18 cellular contexts compared by ENCODE assay signal in the genomic region with DNA sequence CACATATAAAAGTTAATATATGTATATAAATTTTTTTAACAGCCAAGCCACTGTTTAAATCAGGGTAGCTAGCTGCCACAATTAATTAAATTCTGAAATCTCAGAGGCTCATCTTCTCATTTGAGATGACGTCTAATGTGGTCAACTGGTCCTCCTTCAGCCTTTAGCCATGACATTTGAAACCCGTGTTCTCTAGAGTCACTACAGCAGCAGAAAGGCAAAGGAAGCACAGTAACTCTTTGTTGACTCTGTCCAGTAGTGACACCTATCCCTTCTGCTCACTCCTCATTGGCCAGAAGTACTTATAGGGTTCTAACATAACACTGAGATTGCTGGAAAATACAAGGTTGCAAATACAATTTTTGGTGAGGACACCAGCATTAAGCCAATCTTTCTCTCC.
DNase-seq lines count a peak whose midpoint lies in the region; ATAC-seq, FAIRE-seq and TF ChIP-seq lines count a peak whose summit lies in the region.
"Had no signal": no experiment of that assay in that cellular context is flagged by ENCODE, and none has a peak within 500 bp of the region (broad histone marks: within the 10 kb centered on the region; RNA-seq: fewer than 3 reads in every experiment).

No MANE protein-coding gene starts in this region.

- no peak overlapping the region for H3K4me2 ChIP-seq in Karpas-422 (ENCODE audit: low read depth, low read length, poor library complexity, severe bottlenecking)
- H3K4me2 ChIP-seq: GM23338 had no signal

- no peaks in the 10 kb centered on the region for H3K9me3 ChIP-seq in Karpas-422 (ENCODE audit: low read length)
- H3K9me3 ChIP-seq in SJCRH30 (replicated peaks): no peaks in the 10 kb centered on the region
- H3K9me3 ChIP-seq: HAP-1 had no signal

- H3K27ac ChIP-seq in Karpas-422 (ENCODE audit: low read length) (no peak overlapping the region), SJCRH30 (no peak overlapping the region)

- H3K9ac ChIP-seq in Karpas-422 (ENCODE audit: low read length): no peak overlapping the region

- no peak for ATAC-seq in HG02981 (IDR thresholded peaks at IDR 0.05; ENCODE audit: unreplicated experiment)
- ATAC-seq: GM23338 had no signal

- no peaks in the 10 kb centered on the region for H3K79me2 ChIP-seq in Karpas-422 (ENCODE audit: low read length)

- FAIRE-seq in H54 (lab: Jason Lieb, UNC): peak; percentile 20
- FAIRE-seq: GM12891, GM18507 had no signal

- H3K9me2 ChIP-seq in Karpas-422 (replicated peaks; ENCODE audit: insufficient read depth, low read length): no peaks in the 10 kb centered on the region

- DNase-seq in H54 (ENCODE audit: insufficient read length, low spot score) (no peak), Karpas-422 (no peak), SJCRH30 (peak; percentile 9 to 63), left kidney (ENCODE audit: low read depth, low spot score) (peak; percentile 28), NCI-H1930 (lab: John Stamatoyannopoulos, UW) (no peak)
- DNase-seq: C1 segment of cervical spinal cord; Calu3; CD4-positive, alpha-beta memory T cell; COR-L47; DMS53; DMS79 treated with DMSO at 0.1 percent for 48 hours; GF-D8; HFFc6 had no signal

- H3K27me3 ChIP-seq in Karpas-422 (ENCODE audit: low read length): no peaks in the 10 kb centered on the region
- no peaks in the 10 kb centered on the region for H3K27me3 ChIP-seq in SJCRH30

- no peaks in the 10 kb centered on the region for H4K20me1 ChIP-seq in Karpas-422 (ENCODE audit: insufficient read depth, low read depth, low read length)

- no peak for TF ChIP-seq POLR2A in H54 (IDR thresholded peaks at IDR 0.05; ENCODE audit: low read depth, low read length)

- H3K4me1 ChIP-seq in Karpas-422 (ENCODE audit: low read length): peaks cover 62% of the 10 kb centered on the region
- 0 out of 2 replicates have a peak, but pooled peaks cover 4% of the 10 kb centered on the region for H3K4me1 ChIP-seq in SJCRH30
- H3K4me1 ChIP-seq: HAP-1 had no signal

- peaks cover 4% of the 10 kb centered on the region; the same call in 1 of the 2 replicates for H3K36me3 ChIP-seq in Karpas-422 (ENCODE audit: insufficient read depth, low read length)
- H3K36me3 ChIP-seq in SJCRH30: no peaks in the 10 kb centered on the region
- H3K36me3 ChIP-seq: HAP-1 had no signal

- peak overlapping the region; percentile 47 for H2AFZ ChIP-seq in Karpas-422 (ENCODE audit: low read length)
- H2AFZ ChIP-seq: GM23338 had no signal

- H3K4me3 ChIP-seq in Karpas-422 (ENCODE audit: low read length) (no peak overlapping the region), SJCRH30 (no peak overlapping the region)
- H3K4me3 ChIP-seq: GM23338, HAP-1 had no signal

Comparison
In these comparisons a context has a peak if more than half of its experiments do, and no peak if none do; other contexts are left out.
1. DNase-seq: peak in SJCRH30 (2 of 2) and left kidney (single experiment); none in H54 (single experiment), Karpas-422 (single experiment) and NCI-H1930 (0 of 2).